17 cellular contexts compared by ENCODE assay signal in the genomic region with DNA sequence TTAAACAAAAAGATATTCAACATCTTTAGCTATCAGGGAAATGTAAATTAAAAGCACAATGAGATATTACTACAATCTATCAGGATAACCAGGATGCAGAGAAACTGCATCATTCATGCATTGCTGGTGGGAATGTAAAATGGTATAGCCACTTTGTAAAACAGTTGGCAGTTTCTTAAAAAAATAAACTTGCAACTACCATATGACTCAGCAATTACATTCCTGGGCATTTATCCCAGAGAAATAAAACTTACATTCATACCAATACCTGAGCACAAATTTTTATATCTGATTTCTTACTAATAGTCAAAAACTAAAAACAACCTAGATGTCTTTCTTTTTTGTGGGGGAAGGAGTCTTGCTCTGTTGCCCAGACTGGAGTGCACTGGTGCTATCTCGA.
DNase-seq lines count a peak whose midpoint lies in the region; ATAC-seq and TF ChIP-seq lines count a peak whose summit lies in the region.
"Had no signal": no experiment of that assay in that cellular context is flagged by ENCODE, and none has a peak within 500 bp of the region (broad histone marks: within the 10 kb centered on the region; RNA-seq: fewer than 3 reads in every experiment).

No MANE protein-coding gene starts in this region.

- no peaks in the 10 kb centered on the region for H3K9me3 ChIP-seq in AG04450 (ENCODE audit: control insufficient read depth, insufficient read depth, low read length)
- H3K9me3 ChIP-seq: left lung, sigmoid colon had no signal

- peaks cover 77% of the 10 kb centered on the region for H3K4me1 Mint-ChIP-seq in activated CD4-positive, alpha-beta memory T cell treated with anti-CD3 and anti-CD28 coated beads for 36 hours (ENCODE audit: low read depth)

- peaks cover 14% of the 10 kb centered on the region for H3K9me3 Mint-ChIP-seq in activated CD4-positive, alpha-beta memory T cell treated with anti-CD3 and anti-CD28 coated beads for 36 hours

- H3K4me3 ChIP-seq in AG04450 (ENCODE audit: low read depth, low read length) (no peak overlapping the region), fibroblast of pulmonary artery (replicated peaks; ENCODE audit: low read depth, low read length) (no peak overlapping the region)
- H3K4me3 ChIP-seq: dorsolateral prefrontal cortex, left lung, MG63, sigmoid colon had no signal

- H3K4me3 Mint-ChIP-seq in activated CD4-positive, alpha-beta memory T cell treated with anti-CD3 and anti-CD28 coated beads for 36 hours = no peak overlapping the region

- intact Hi-C loops in activated CD4-positive, alpha-beta memory T cell treated with anti-CD3 and anti-CD28 coated beads for 36 hours (cut with micrococcal nuclease) = no loop called here

- POLR2A ChIA-PET in AG04450 (lab: Yijun Ruan, JAX) = no interaction called here
- POLR2A ChIA-PET in activated CD4-positive, alpha-beta memory T cell treated with anti-CD3 and anti-CD28 coated beads for 36 hours (lab: Charles Lee) = interaction anchor here (0.7 kb wide), 1 partner anchor 12 kb away, joined by 3 read pairs; no protein-coding TSS in a partner anchor

- CTCF ChIA-PET in AG04450 (lab: Charles Lee) = interaction anchor here (0.6 kb wide), 1 partner anchor 116 kb away, joined by 5 read pairs; no protein-coding TSS in a partner anchor
- CTCF ChIA-PET in activated CD4-positive, alpha-beta memory T cell treated with anti-CD3 and anti-CD28 coated beads for 36 hours (lab: Charles Lee) = interaction anchor here (1.1 kb wide), 1 partner anchor 27 kb away, joined by 3 read pairs; no protein-coding TSS in a partner anchor

- in situ Hi-C loops in GM13976 (cut with MboI; ENCODE audit: low sequenced_read_pairs, unreplicated experiment) = no loop called here

- H3K27ac ChIP-seq in AG04450 (ENCODE audit: low read depth, low read length) = no peak overlapping the region
- H3K27ac ChIP-seq: dorsolateral prefrontal cortex, left lung, sigmoid colon had no signal

- no peak for TF ChIP-seq CTCF in AG04450 (IDR thresholded peaks at IDR 0.05; ENCODE audit: low read depth, low read length)
- TF ChIP-seq CTCF in fibroblast of pulmonary artery (IDR thresholded peaks at IDR 0.05; ENCODE audit: low read length, missing control alignments) = no peak
- no peak for TF ChIP-seq CTCF in GM13976 (IDR thresholded peaks at IDR 0.05; ENCODE audit: borderline replicate concordance, control extremely low read depth, extremely low read depth, insufficient read depth, missing control alignments)

- H3K27me3 ChIP-seq in AG04450 (ENCODE audit: control insufficient read depth, insufficient read depth, low read length) = no peaks in the 10 kb centered on the region
- H3K27me3 ChIP-seq: dorsolateral prefrontal cortex, left lung, MG63, sigmoid colon had no signal

- peak overlapping the region; percentile 90 for H3K27ac Mint-ChIP-seq in activated CD4-positive, alpha-beta memory T cell treated with anti-CD3 and anti-CD28 coated beads for 36 hours

- H3K36me3 Mint-ChIP-seq in activated CD4-positive, alpha-beta memory T cell treated with anti-CD3 and anti-CD28 coated beads for 36 hours = peaks cover 9% of the 10 kb centered on the region

- DNase-seq in AG04450 (ENCODE audit: low read depth, low spot score) (peak; percentile 8), EH (ENCODE audit: low read depth) (peak; percentile 65), fibroblast of pulmonary artery (ENCODE audit: low read depth) (peak; percentile 66), DMS53 treated with DMSO at 0.1 percent for 48 hours (lab: John Stamatoyannopoulos, UW; ENCODE audit: unreplicated experiment) (no peak), GM13976 (ENCODE audit: low spot score) (no peak)
- no peak for DNase-seq in activated CD4-positive, alpha-beta memory T cell treated with anti-CD3 and anti-CD28 coated beads for 36 hours
- DNase-seq in stimulated activated CD8-positive, alpha-beta memory T cell treated with anti-CD3 and anti-CD28 coated beads, Interleukin-4, amount 100 ng/mL, for 48 hours = no peak
- DNase-seq: activated CD4-positive, alpha-beta T cell treated with anti-CD3 and anti-CD28 coated beads, Interleukin-2, amount 50 U/mL, for 4 hours; Calu3; dorsolateral prefrontal cortex; head of caudate nucleus; left lung; MG63; NCI-H2171; sigmoid colon had no signal

- no peak for ATAC-seq in HG02588 (IDR thresholded peaks at IDR 0.05; ENCODE audit: unreplicated experiment)
- ATAC-seq: left lung had no signal

- no peaks in the 10 kb centered on the region for H3K27me3 Mint-ChIP-seq in activated CD4-positive, alpha-beta memory T cell treated with anti-CD3 and anti-CD28 coated beads for 36 hours
- H3K27me3 Mint-ChIP-seq: activated naive CD4-positive, alpha-beta T cell treated with anti-CD3 and anti-CD28 coated beads, Interleukin-2, amount 50 U/mL, for 24 hours had no signal

Comparison
In these comparisons a context has a peak if more than half of its experiments do, and no peak if none do; other contexts are left out.
1. DNase-seq: peak in AG04450 (single experiment), EH (single experiment) and fibroblast of pulmonary artery (single experiment); none in activated CD4-positive, alpha-beta memory T cell treated with anti-CD3 and anti-CD28 coated beads for 36 hours (single experiment), DMS53 treated with DMSO at 0.1 percent for 48 hours (single experiment), GM13976 (single experiment) and stimulated activated CD8-positive, alpha-beta memory T cell treated with anti-CD3 and anti-CD28 coated beads, Interleukin-4, amount 100 ng/mL, for 48 hours (single experiment).